Comparison of ENCODE assay signal across 15 cellular contexts in genomic region chr4:109945056-109945455, GRCh38. TPM values are rescaled to one million over a fixed set of nuclear protein-coding genes. Genes with fewer than 3 reads are reported as not detected.
A peak's percentile ranks its signal among the peaks of the same experiment; 100 is the strongest.
DNase-seq lines count a peak whose midpoint lies in the region; ATAC-seq and TF ChIP-seq lines count a peak whose summit lies in the region.
"Had no signal": no experiment of that assay in that cellular context is flagged by ENCODE, and none has a peak within 500 bp of the region (broad histone marks: within the 10 kb centered on the region; RNA-seq: fewer than 3 reads in every experiment).

No MANE protein-coding gene starts in this region.

- no peaks in the 10 kb centered on the region for H3K36me3 ChIP-seq in breast epithelium
- H3K36me3 ChIP-seq in mucosa of descending colon (ENCODE audit: low read depth), result no peaks in the 10 kb centered on the region
- H3K36me3 ChIP-seq: BLaER1 had no signal

- TF ChIP-seq POLR2A in breast epithelium (IDR thresholded peaks at IDR 0.05), result no peak

- no peaks in the 10 kb centered on the region for H3K27me3 Mint-ChIP-seq in MCF 10A (ENCODE audit: insufficient read depth, unreplicated experiment)
- H3K27me3 Mint-ChIP-seq in activated T-cell treated with anti-CD3 and anti-CD28 coated beads, Interleukin-2, amount 50 U/mL, for 4 hours (ENCODE audit: low read depth), result peaks cover 6% of the 10 kb centered on the region

- H3K4me1 Mint-ChIP-seq in MCF 10A (ENCODE audit: insufficient read depth, unreplicated experiment), result no peaks in the 10 kb centered on the region
- H3K4me1 Mint-ChIP-seq in activated T-cell treated with anti-CD3 and anti-CD28 coated beads, Interleukin-2, amount 50 U/mL, for 4 hours (ENCODE audit: low read depth), result peaks cover 20% of the 10 kb centered on the region

- H3K4me1 ChIP-seq in breast epithelium, result no peaks in the 10 kb centered on the region
- no peaks in the 10 kb centered on the region for H3K4me1 ChIP-seq in mucosa of descending colon (ENCODE audit: low read depth)
- H3K4me1 ChIP-seq: BLaER1 had no signal

- no peak for TF ChIP-seq CTCF in MCF 10A (IDR thresholded peaks at IDR 0.05; ENCODE audit: unreplicated experiment)
- no peak for TF ChIP-seq CTCF in breast epithelium (IDR thresholded peaks at IDR 0.05)
- no peak for TF ChIP-seq CTCF in mucosa of descending colon (IDR thresholded peaks at IDR 0.05)

- intact Hi-C loops in MCF 10A (cut with micrococcal nuclease), result no loop called here
- intact Hi-C loops in breast epithelium (cut with DNase I; ENCODE audit: low total_unique reads), result no loop called here
- intact Hi-C loops in mucosa of descending colon (cut with DNase I, micrococcal nuclease), result no loop called here

- POLR2A ChIA-PET in MCF 10A (lab: Yijun Ruan, JAX), result no interaction called here

- CTCF ChIA-PET in MCF 10A (lab: Yijun Ruan, JAX), result no interaction called here

- H3K27me3 ChIP-seq in breast epithelium, result no peaks in the 10 kb centered on the region
- H3K27me3 ChIP-seq: BLaER1 had no signal

- DNase-seq in MCF 10A (ENCODE audit: unreplicated experiment) (peak; percentile 78), breast epithelium (ENCODE audit: low spot score in 2 of 2) (no peak), mucosa of descending colon (no peak), NCI-H226 (no peak)
- peak; percentile 7 for DNase-seq in activated T-cell treated with anti-CD3 and anti-CD28 coated beads, Interleukin-2, amount 50 U/mL, for 4 hours
- DNase-seq in stimulated activated CD4-positive, alpha-beta T cell treated with anti-CD3 and anti-CD28 coated beads, Interleukin-12 subunit alpha, Interleukin-12 subunit beta, amount 100 ng/mL, for 4 hours, result peak; percentile 7
- DNase-seq: activated gamma-delta T cell treated with Interleukin-2 at 50 U/mL for 16 hours, cortex of kidney, islet precursor cell, NCI-H2081 had no signal

- H3K4me3 ChIP-seq in breast epithelium (no peak overlapping the region), mucosa of descending colon (no peak overlapping the region)
- H3K4me3 ChIP-seq: BLaER1 had no signal

- H3K9me3 Mint-ChIP-seq in MCF 10A (ENCODE audit: unreplicated experiment), result no peaks in the 10 kb centered on the region
- H3K9me3 Mint-ChIP-seq in activated T-cell treated with anti-CD3 and anti-CD28 coated beads, Interleukin-2, amount 50 U/mL, for 4 hours, result no peaks in the 10 kb centered on the region
- H3K9me3 Mint-ChIP-seq: T-helper 2 cell treated with Interferon-gamma antibody and Interleukin-4, amounts not matched to agents 5 μg/mL and 100 μg/mL, for 36 hours had no signal

- ATAC-seq in activated T-cell treated with anti-CD3 and anti-CD28 coated beads, Interleukin-2, amount 50 U/mL, for 4 hours, result peak; percentile 32 to 36
- ATAC-seq in mucosa of descending colon (no peak), HG03196 (IDR thresholded peaks at IDR 0.05; ENCODE audit: unreplicated experiment) (no peak), SK-N-SH treated with all-trans-retinoic acid at 6 μM for 48 hours (no peak)

- no peak overlapping the region for H3K4me3 Mint-ChIP-seq in MCF 10A (ENCODE audit: unreplicated experiment)
- H3K4me3 Mint-ChIP-seq in activated T-cell treated with anti-CD3 and anti-CD28 coated beads, Interleukin-2, amount 50 U/mL, for 4 hours, result peak overlapping the region; percentile 4
- H3K4me3 Mint-ChIP-seq: T-helper 2 cell treated with Interferon-gamma antibody and Interleukin-4, amounts not matched to agents 5 μg/mL and 100 μg/mL, for 36 hours had no signal

- H3K36me3 Mint-ChIP-seq in MCF 10A (ENCODE audit: insufficient read depth, unreplicated experiment), result no peaks in the 10 kb centered on the region
- no peaks in the 10 kb centered on the region for H3K36me3 Mint-ChIP-seq in activated T-cell treated with anti-CD3 and anti-CD28 coated beads, Interleukin-2, amount 50 U/mL, for 4 hours (ENCODE audit: insufficient read depth)

- no TSS peak for BruUV-seq in MCF 10A (replicated peaks; lab: Mats Ljungman, UMichigan)

- no peaks in the 10 kb centered on the region for H3K9me3 ChIP-seq in breast epithelium
- H3K9me3 ChIP-seq in mucosa of descending colon, result no peaks in the 10 kb centered on the region
- H3K9me3 ChIP-seq: BLaER1 had no signal

- no peak overlapping the region for H3K27ac ChIP-seq in breast epithelium
- H3K27ac ChIP-seq: BLaER1, KMS-11 had no signal

- H3K27ac Mint-ChIP-seq in MCF 10A (ENCODE audit: low read depth, unreplicated experiment), result no peak overlapping the region
- H3K27ac Mint-ChIP-seq: T-helper 2 cell treated with Interferon-gamma antibody and Interleukin-4, amounts not matched to agents 5 μg/mL and 100 μg/mL, for 36 hours had no signal

TF ChIP-seq in SK-N-SH treated with all-trans-retinoic acid at 6 μM for 48 hours, 23 proteins besides CTCF, POLR2A, EP300 and RAD21 (continues in another document):
- TF ChIP-seq BACH2 (CRISPR knock-in tag; IDR thresholded peaks at IDR 0.05; ENCODE audit: borderline replicate concordance) (no peak), ARNTL (CRISPR knock-in tag; IDR thresholded peaks at IDR 0.05; ENCODE audit: borderline replicate concordance, low read depth) (no peak), TSHZ2 (CRISPR knock-in tag; IDR thresholded peaks at IDR 0.05) (no peak), TOX (CRISPR knock-in tag; IDR thresholded peaks at IDR 0.05; ENCODE audit: borderline replicate concordance) (no peak), ZNF70 (CRISPR knock-in tag; IDR thresholded peaks at IDR 0.05) (no peak), RARB (CRISPR knock-in tag; IDR thresholded peaks at IDR 0.05) (no peak), TCF4 (CRISPR knock-in tag; IDR thresholded peaks at IDR 0.05; ENCODE audit: borderline replicate concordance) (no peak), SNAI2 (CRISPR knock-in tag; IDR thresholded peaks at IDR 0.05) (no peak), CSRNP3 (CRISPR knock-in tag; IDR thresholded peaks at IDR 0.05) (no peak), ZFP30 (CRISPR knock-in tag; IDR thresholded peaks at IDR 0.05) (no peak), PPARA (CRISPR knock-in tag; IDR thresholded peaks at IDR 0.05; ENCODE audit: borderline replicate concordance) (no peak), ISL1 (CRISPR knock-in tag; IDR thresholded peaks at IDR 0.05) (no peak), OSR1 (CRISPR knock-in tag; IDR thresholded peaks at IDR 0.05) (no peak), ESRRG (CRISPR knock-in tag; IDR thresholded peaks at IDR 0.05) (no peak)
- TF ChIP-seq, protein P1, sequence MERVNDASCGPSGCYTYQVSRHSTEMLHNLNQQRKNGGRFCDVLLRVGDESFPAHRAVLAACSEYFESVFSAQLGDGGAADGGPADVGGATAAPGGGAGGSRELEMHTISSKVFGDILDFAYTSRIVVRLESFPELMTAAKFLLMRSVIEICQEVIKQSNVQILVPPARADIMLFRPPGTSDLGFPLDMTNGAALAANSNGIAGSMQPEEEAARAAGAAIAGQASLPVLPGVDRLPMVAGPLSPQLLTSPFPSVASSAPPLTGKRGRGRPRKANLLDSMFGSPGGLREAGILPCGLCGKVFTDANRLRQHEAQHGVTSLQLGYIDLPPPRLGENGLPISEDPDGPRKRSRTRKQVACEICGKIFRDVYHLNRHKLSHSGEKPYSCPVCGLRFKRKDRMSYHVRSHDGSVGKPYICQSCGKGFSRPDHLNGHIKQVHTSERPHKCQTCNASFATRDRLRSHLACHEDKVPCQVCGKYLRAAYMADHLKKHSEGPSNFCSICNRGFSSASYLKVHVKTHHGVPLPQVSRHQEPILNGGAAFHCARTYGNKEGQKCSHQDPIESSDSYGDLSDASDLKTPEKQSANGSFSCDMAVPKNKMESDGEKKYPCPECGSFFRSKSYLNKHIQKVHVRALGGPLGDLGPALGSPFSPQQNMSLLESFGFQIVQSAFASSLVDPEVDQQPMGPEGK (CRISPR knock-in tag; IDR thresholded peaks at IDR 0.05; ENCODE audit: borderline replicate concordance), result no peak

RNA-seq across cellular contexts. Expression of gene EGF, which starts 32.4 kb away (rescaled TPM):
- total RNA-seq in MCF 10A (2022) (0.12 TPM in 1 of 2 replicates, not detected in the other), breast epithelium (10 to 100 TPM in 2 of 3 donors, not detected in 1; 12.5 to 15.5 TPM), mucosa of descending colon (1 to 10 TPM; 1.6 to 2.6 (median 2.5) TPM)
- under 1 TPM; 0.16 to 0.49 (median 0.48) TPM for total RNA-seq in activated T-cell treated with anti-CD3 and anti-CD28 coated beads, Interleukin-2, amount 50 U/mL, for 4 hours

Comparison
In these comparisons a context has a peak if more than half of its experiments do, and no peak if none do; other contexts are left out.
1. DNase-seq: peak in MCF 10A (single experiment), activated T-cell treated with anti-CD3 and anti-CD28 coated beads, Interleukin-2, amount 50 U/mL, for 4 hours (single experiment) and stimulated activated CD4-positive, alpha-beta T cell treated with anti-CD3 and anti-CD28 coated beads, Interleukin-12 subunit alpha, Interleukin-12 subunit beta, amount 100 ng/mL, for 4 hours (single experiment); none in breast epithelium (0 of 2), mucosa of descending colon (0 of 3) and NCI-H226 (single experiment).
2. ATAC-seq: peak in activated T-cell treated with anti-CD3 and anti-CD28 coated beads, Interleukin-2, amount 50 U/mL, for 4 hours (2 of 2); none in mucosa of descending colon (single experiment), HG03196 (single experiment) and SK-N-SH treated with all-trans-retinoic acid at 6 μM for 48 hours (single experiment).